8 cellular contexts compared by ENCODE assay signal in genomic region chr6:108557494-108558371, GRCh38. TPM values are rescaled to one million over a fixed set of nuclear protein-coding genes. Genes with fewer than 3 reads are reported as not detected.
DNase-seq lines count a peak whose midpoint lies in the region; ATAC-seq and TF ChIP-seq lines count a peak whose summit lies in the region.

No MANE protein-coding gene starts in this region.

- H3K27ac Mint-ChIP-seq in activated CD4-positive, alpha-beta memory T cell treated with anti-CD3 and anti-CD28 coated beads for 36 hours, result peak overlapping the region; percentile 96

- H3K4me1 Mint-ChIP-seq in activated CD4-positive, alpha-beta memory T cell treated with anti-CD3 and anti-CD28 coated beads for 36 hours (ENCODE audit: low read depth), result peaks cover 19% of the 10 kb centered on the region

- H3K27ac ChIP-seq in HCT116 (ENCODE audit: low read depth, low read length) (peak overlapping the region; percentile 65), dorsolateral prefrontal cortex (peak overlapping the region; percentile 76 to 100 (median 99))

- H3K36me3 ChIP-seq in HCT116 (ENCODE audit: control insufficient read depth in 1 of 2, insufficient read depth in 2 of 2, low read length in 2 of 2), result no peaks in the 10 kb centered on the region

- intact Hi-C loops in HCT116 (cut with micrococcal nuclease) (no loop called here), dorsolateral prefrontal cortex (cut with DNase I) (loop anchor here (2.0 to 10.0 kb wide), 6 partner anchors 29 to 537 kb away; partner anchors contain the start of genes CEP57L1 (in 1 of the 2) and SESN1 (in 1 of the 2)), lower leg skin (cut with DNase I; ENCODE audit: low total_unique reads) (no loop called here)
- intact Hi-C loops in activated CD4-positive, alpha-beta memory T cell treated with anti-CD3 and anti-CD28 coated beads for 36 hours (cut with micrococcal nuclease), result loop anchor here (1.0 to 5.0 kb wide), 5 partner anchors 291 to 538 kb away; partner anchors contain the start of genes ARMC2, CEP57L1 and SNX3

- H3K79me2 ChIP-seq in HCT116 (ENCODE audit: insufficient read depth, low read length), result peaks cover 12% of the 10 kb centered on the region

- peaks cover 14 to 31% of the 10 kb centered on the region in 2 experiments for H3K4me1 ChIP-seq in HCT116 (ENCODE audit: control insufficient read depth in 1 of 2, insufficient read depth in 2 of 2, low read length in 2 of 2)

- no peak overlapping the region for H2AFZ ChIP-seq in HCT116 (ENCODE audit: low read depth, low read length, poor library complexity, severe bottlenecking)

- no peaks in the 10 kb centered on the region for H3K27me3 Mint-ChIP-seq in activated CD4-positive, alpha-beta memory T cell treated with anti-CD3 and anti-CD28 coated beads for 36 hours

- TF ChIP-seq CTCF in HCT116 (IDR thresholded peaks at IDR 0.05 in 2 of 3, conservative IDR thresholded peaks at IDR 0.05 in 1 of 3; ENCODE audit: borderline replicate concordance in 1 of 3, insufficient read depth in 1 of 3, low read depth in 2 of 3, low read length in 2 of 3), result no peak
- peak in 26 of 56 donors; percentile 3 to 49 (median 18) for TF ChIP-seq CTCF in dorsolateral prefrontal cortex (IDR thresholded peaks at IDR 0.05 in 54 of 56, conservative IDR thresholded peaks at IDR 0.05 in 2 of 56; ENCODE audit: low read depth in 1 of 56, partially characterized antibody in 56 of 56)
- TF ChIP-seq CTCF in lower leg skin (IDR thresholded peaks at IDR 0.05), result no peak

- H3K27me3 ChIP-seq in HCT116 (ENCODE audit: insufficient read depth, low read length) (no peaks in the 10 kb centered on the region), dorsolateral prefrontal cortex (no peaks in the 10 kb centered on the region)

- H3K9me2 ChIP-seq in HCT116 (ENCODE audit: insufficient read depth), result no peaks in the 10 kb centered on the region

- BruUV-seq in HCT116 (replicated peaks; lab: Mats Ljungman, UMichigan), result no TSS peak

- peak overlapping the region; percentile 93 for H3K4me3 Mint-ChIP-seq in activated CD4-positive, alpha-beta memory T cell treated with anti-CD3 and anti-CD28 coated beads for 36 hours

- H3K4me3 ChIP-seq in HCT116 (replicated peaks in 1 of 2; ENCODE audit: low read depth in 1 of 2, low read length in 2 of 2) (peak overlapping the region; percentile 52 to 86), dorsolateral prefrontal cortex (peak overlapping the region; percentile 42 to 99 (median 94)), lower leg skin (ENCODE audit: low read depth, poor library complexity, severe bottlenecking) (peak overlapping the region; percentile 51)

- no peaks in the 10 kb centered on the region for H3K9me3 Mint-ChIP-seq in activated CD4-positive, alpha-beta memory T cell treated with anti-CD3 and anti-CD28 coated beads for 36 hours

- H3K9me3 ChIP-seq in HCT116 (ENCODE audit: control insufficient read depth in 1 of 2, insufficient read depth in 1 of 2, low read depth in 1 of 2, low read length in 2 of 2), result no peaks in the 10 kb centered on the region

- RAD21 ChIA-PET in HCT116 (lab: Charles Lee; ENCODE audit: low non-redundant PET in 1 of 2, low total read pairs in 2 of 2, uncharacterized antibody in 2 of 2, unreplicated experiment in 2 of 2), result no interaction called here

- CTCF ChIA-PET in HCT116 (lab: Charles Lee), result interaction anchor here (0.7 to 1.2 kb wide), 2 partner anchors 75 to 336 kb away, joined by 3 to 6 read pairs; no protein-coding TSS in a partner anchor
- CTCF ChIA-PET in activated CD4-positive, alpha-beta memory T cell treated with anti-CD3 and anti-CD28 coated beads for 36 hours (lab: Charles Lee), result interaction anchor here (0.6 to 3.0 kb wide), 8 partner anchors 9 to 514 kb away, joined by 3 to 13 read pairs (median 5); partner anchors contain the start of gene ARMC2

- no peak for TF ChIP-seq POLR2A in HCT116 (IDR thresholded peaks at IDR 0.05; ENCODE audit: borderline replicate concordance, extremely low read depth, insufficient read depth, insufficient read length)
- TF ChIP-seq POLR2A in lower leg skin (IDR thresholded peaks at IDR 0.05), result no peak

- WGBS in lower leg skin, 2 donors, result 0 to 1% methylated on average over 24 to 54 of the region's 105 CpGs

- no peaks in the 10 kb centered on the region for H4K20me1 ChIP-seq in HCT116 (ENCODE audit: insufficient read depth)

- peak overlapping the region; percentile 69 for H3K9ac ChIP-seq in HCT116 (ENCODE audit: low read length)

- DNase-seq in AG20443 (ENCODE audit: low spot score) (peak; percentile 86), HCT116 (ENCODE audit: low read depth, low spot score) (no peak), NCI-H526 (lab: John Stamatoyannopoulos, UW) (peak; percentile 19 to 91), dorsolateral prefrontal cortex (peak in 9 of 10 donors; percentile 11 to 80 (median 70)), lower leg skin (ENCODE audit: low spot score in 2 of 2) (peak in 1 of 2 donors; percentile 94)
- peak; percentile 80 for DNase-seq in activated CD4-positive, alpha-beta memory T cell treated with anti-CD3 and anti-CD28 coated beads for 36 hours
- peak; percentile 59 to 64 for DNase-seq in stimulated activated CD4-positive, alpha-beta T cell treated with anti-CD3 and anti-CD28 coated beads, Interleukin-4, amount 100 ng/mL, for 48 hours (ENCODE audit: low read depth in 2 of 2)

- POLR2A ChIA-PET in HCT116 (lab: Charles Lee), result interaction anchor here (0.9 to 1.2 kb wide), 3 partner anchors 9 to 179 kb away, joined by 3 to 4 read pairs (median 3); no protein-coding TSS in a partner anchor
- POLR2A ChIA-PET in activated CD4-positive, alpha-beta memory T cell treated with anti-CD3 and anti-CD28 coated beads for 36 hours (lab: Charles Lee), result interaction anchor here (0.9 to 2.8 kb wide), 8 partner anchors 19 to 538 kb away, joined by 3 to 9 read pairs (median 4); partner anchors contain the start of genes ARMC2, CEP57L1 and SESN1

- H3K36me3 Mint-ChIP-seq in activated CD4-positive, alpha-beta memory T cell treated with anti-CD3 and anti-CD28 coated beads for 36 hours, result peaks cover 11% of the 10 kb centered on the region

- peak overlapping the region; percentile 92 for H3K4me2 ChIP-seq in HCT116 (ENCODE audit: low read length)

- no peak for TF ChIP-seq RAD21 in HCT116 (IDR thresholded peaks at IDR 0.05; ENCODE audit: low read depth)

- ATAC-seq in HCT116 (peak; percentile 23), GM21723 (IDR thresholded peaks at IDR 0.05; ENCODE audit: unreplicated experiment) (no peak)

TF ChIP-seq in HCT116, 20 proteins besides CTCF, POLR2A, EP300 and RAD21:
- TF ChIP-seq CEBPB (IDR thresholded peaks at IDR 0.05; ENCODE audit: low read depth) (no peak), POLR2AphosphoS5 (IDR thresholded peaks at IDR 0.05; ENCODE audit: low read depth, low read length) (peak; percentile 53; the same call in 1 of the 2 replicates), ATF3 (IDR thresholded peaks at IDR 0.05) (no peak), YY1 (IDR thresholded peaks at IDR 0.05; ENCODE audit: extremely low read depth, insufficient replicate concordance, low read depth, low read length) (no peak), SRF (IDR thresholded peaks at IDR 0.05; ENCODE audit: low read depth) (no peak), ZFX (IDR thresholded peaks at IDR 0.05) (peak; percentile 72), FOSL1 (IDR thresholded peaks at IDR 0.05; ENCODE audit: low read depth) (no peak), EZH2 (IDR thresholded peaks at IDR 0.05) (no peak)
- TF ChIP-seq, protein P1, sequence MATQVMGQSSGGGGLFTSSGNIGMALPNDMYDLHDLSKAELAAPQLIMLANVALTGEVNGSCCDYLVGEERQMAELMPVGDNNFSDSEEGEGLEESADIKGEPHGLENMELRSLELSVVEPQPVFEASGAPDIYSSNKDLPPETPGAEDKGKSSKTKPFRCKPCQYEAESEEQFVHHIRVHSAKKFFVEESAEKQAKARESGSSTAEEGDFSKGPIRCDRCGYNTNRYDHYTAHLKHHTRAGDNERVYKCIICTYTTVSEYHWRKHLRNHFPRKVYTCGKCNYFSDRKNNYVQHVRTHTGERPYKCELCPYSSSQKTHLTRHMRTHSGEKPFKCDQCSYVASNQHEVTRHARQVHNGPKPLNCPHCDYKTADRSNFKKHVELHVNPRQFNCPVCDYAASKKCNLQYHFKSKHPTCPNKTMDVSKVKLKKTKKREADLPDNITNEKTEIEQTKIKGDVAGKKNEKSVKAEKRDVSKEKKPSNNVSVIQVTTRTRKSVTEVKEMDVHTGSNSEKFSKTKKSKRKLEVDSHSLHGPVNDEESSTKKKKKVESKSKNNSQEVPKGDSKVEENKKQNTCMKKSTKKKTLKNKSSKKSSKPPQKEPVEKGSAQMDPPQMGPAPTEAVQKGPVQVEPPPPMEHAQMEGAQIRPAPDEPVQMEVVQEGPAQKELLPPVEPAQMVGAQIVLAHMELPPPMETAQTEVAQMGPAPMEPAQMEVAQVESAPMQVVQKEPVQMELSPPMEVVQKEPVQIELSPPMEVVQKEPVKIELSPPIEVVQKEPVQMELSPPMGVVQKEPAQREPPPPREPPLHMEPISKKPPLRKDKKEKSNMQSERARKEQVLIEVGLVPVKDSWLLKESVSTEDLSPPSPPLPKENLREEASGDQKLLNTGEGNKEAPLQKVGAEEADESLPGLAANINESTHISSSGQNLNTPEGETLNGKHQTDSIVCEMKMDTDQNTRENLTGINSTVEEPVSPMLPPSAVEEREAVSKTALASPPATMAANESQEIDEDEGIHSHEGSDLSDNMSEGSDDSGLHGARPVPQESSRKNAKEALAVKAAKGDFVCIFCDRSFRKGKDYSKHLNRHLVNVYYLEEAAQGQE (IDR thresholded peaks at IDR 0.05; ENCODE audit: low read depth), result no peak

RNA-seq across cellular contexts. Expression of gene FOXO3, which starts 3.0 kb away (rescaled TPM):
- 40.0 TPM for total RNA-seq in HCT116 (2021; ENCODE audit: unreplicated experiment)
- polyA plus RNA-seq in HCT116 (2012), result 20.9 and 25.9 TPM in 2 replicates
- 1 to 10 TPM; 5.4 to 6.5 TPM for total RNA-seq in activated CD4-positive, alpha-beta memory T cell treated with anti-CD3 and anti-CD28 coated beads for 36 hours
- 100 to 1,000 TPM in 4 of 120 experiments, 10 to 100 TPM in 116; 60.9 to 108 (median 81.7) TPM for total RNA-seq in dorsolateral prefrontal cortex
- 100 to 1,000 TPM; 110 to 176 (median 139) TPM for total RNA-seq in lower leg skin

Comparison
In these comparisons a context has a peak if more than half of its experiments do, and no peak if none do; other contexts are left out.
1. intact Hi-C loops: an anchor here in activated CD4-positive, alpha-beta memory T cell treated with anti-CD3 and anti-CD28 coated beads for 36 hours (1.0 to 5.0 kb wide) and dorsolateral prefrontal cortex (2.0 to 10.0 kb wide); none called in HCT116 and lower leg skin.